Comparison of ENCODE assay signal across 16 cellular contexts in genomic region chr2:11370377-11371098, GRCh38. TPM values are rescaled to one million over a fixed set of nuclear protein-coding genes. Genes with fewer than 3 reads are reported as not detected.
DNase-seq lines count a peak whose midpoint lies in the region; ATAC-seq and TF ChIP-seq lines count a peak whose summit lies in the region.
"Had no signal": no experiment of that assay in that cellular context is flagged by ENCODE, and none has a peak within 500 bp of the region (broad histone marks: within the 10 kb centered on the region; RNA-seq: fewer than 3 reads in every experiment).

No MANE protein-coding gene starts in this region.

- no peaks in the 10 kb centered on the region for H3K36me3 ChIP-seq in GM23248 (ENCODE audit: low read depth)
- H3K36me3 ChIP-seq in colonic mucosa: no peaks in the 10 kb centered on the region

- H3K27me3 Mint-ChIP-seq in nephron progenitor cell (ENCODE audit: low read depth, poor library complexity): peaks cover 3% of the 10 kb centered on the region
- H3K27me3 Mint-ChIP-seq in stimulated activated naive B cell treated with anti-CD40 and anti-IgM and Interleukin-4, amounts not matched to agents 10 μg/mL and 1 μg/mL and 100 μg/mL, for 72 hours: no peaks in the 10 kb centered on the region
- H3K27me3 Mint-ChIP-seq: activated CD4-positive, alpha-beta memory T cell treated with anti-CD3 and anti-CD28 coated beads for 36 hours had no signal

- H3K4me3 ChIP-seq in GM23248 (no peak overlapping the region), colonic mucosa (no peak overlapping the region)

- peaks cover 14% of the 10 kb centered on the region for H3F3A ChIP-seq in GM23248 (ENCODE audit: insufficient read depth)

- 77 to 79% methylated on average over 10 of the region's 10 CpGs for WGBS in GM23248 (ENCODE audit: low coverage in 1 of 2, low lambda C conversion rate in 2 of 2, missing lambda C conversion rate in 2 of 2), 2 experiments

- no peak for ATAC-seq in stimulated activated naive B cell treated with anti-CD40 and anti-IgM and Interleukin-4, amounts not matched to agents 10 μg/mL and 1 μg/mL and 100 μg/mL, for 72 hours (replicated peaks)
- no peak for ATAC-seq in GM19452 (IDR thresholded peaks at IDR 0.05; ENCODE audit: unreplicated experiment)
- ATAC-seq: HCT116 had no signal

- H3K4me3 Mint-ChIP-seq in nephron progenitor cell: no peak overlapping the region
- H3K4me3 Mint-ChIP-seq in stimulated activated naive B cell treated with anti-CD40 and anti-IgM and Interleukin-4, amounts not matched to agents 10 μg/mL and 1 μg/mL and 100 μg/mL, for 72 hours: no peak overlapping the region
- H3K4me3 Mint-ChIP-seq: activated CD4-positive, alpha-beta memory T cell treated with anti-CD3 and anti-CD28 coated beads for 36 hours; T-helper 1 cell treated with Interleukin-12 subunit alpha and Interleukin-12 subunit beta and Interleukin-4 antibody, amounts not matched to agents 30 μg/mL and 1 μg/mL, for 36 hours had no signal

- no peaks in the 10 kb centered on the region for H3K36me3 Mint-ChIP-seq in nephron progenitor cell (ENCODE audit: low read depth)
- H3K36me3 Mint-ChIP-seq in stimulated activated naive B cell treated with anti-CD40 and anti-IgM and Interleukin-4, amounts not matched to agents 10 μg/mL and 1 μg/mL and 100 μg/mL, for 72 hours: no peaks in the 10 kb centered on the region
- H3K36me3 Mint-ChIP-seq: activated CD4-positive, alpha-beta memory T cell treated with anti-CD3 and anti-CD28 coated beads for 36 hours had no signal

- H3K27me3 ChIP-seq in GM23248 (replicated peaks; ENCODE audit: insufficient read depth): no peaks in the 10 kb centered on the region
- H3K27me3 ChIP-seq in colonic mucosa: no peaks in the 10 kb centered on the region

- H4K20me1 ChIP-seq in GM23248 (ENCODE audit: insufficient read depth): no peaks in the 10 kb centered on the region

- H3K4me1 ChIP-seq in GM23248 (ENCODE audit: insufficient read depth) (peaks cover 9% of the 10 kb centered on the region), colonic mucosa (peaks cover 8% of the 10 kb centered on the region)

- TF ChIP-seq CTCF in colonic mucosa (IDR thresholded peaks at IDR 0.05) (no peak), nephron progenitor cell (IDR thresholded peaks at IDR 0.05) (no peak)

- in situ Hi-C loops in GM23248 (cut with MboI): no loop called here

- intact Hi-C loops in colonic mucosa (cut with DNase I): no loop called here

- DNase-seq in GM23248 (peak; percentile 46), NCI-H69 (lab: John Stamatoyannopoulos, UW) (peak; percentile 16), colonic mucosa (peak; percentile 95), nephron progenitor cell (no peak), inferior parietal cortex (ENCODE audit: extremely low spot score) (no peak)
- DNase-seq in stimulated activated naive B cell treated with anti-CD40 and anti-IgM and Interleukin-4, amounts not matched to agents 10 μg/mL and 1 μg/mL and 100 μg/mL, for 72 hours: no peak
- no peak for DNase-seq in activated CD4-positive, CD25-positive, alpha-beta regulatory T cell treated with anti-CD3 and anti-CD28 coated beads, Interleukin-2, amount 50 U/mL, for 72 hours
- DNase-seq: activated CD4-positive, alpha-beta memory T cell treated with anti-CD3 and anti-CD28 coated beads for 36 hours; activated naive CD4-positive, alpha-beta T cell treated with Interleukin-2 at 50 U/mL for 16 hours; cortex of kidney; NCI-H524 treated with DMSO at 0.1 percent for 48 hours; stimulated activated CD4-positive, alpha-beta T cell treated with anti-CD3 and anti-CD28 coated beads, Interleukin-4, amount 100 ng/mL, for 24 hours had no signal

- H2AFZ ChIP-seq in GM23248: no peak overlapping the region

- no peaks in the 10 kb centered on the region for H3K9me3 ChIP-seq in GM23248 (ENCODE audit: low read depth)
- no peaks in the 10 kb centered on the region for H3K9me3 ChIP-seq in colonic mucosa

- H3K4me2 ChIP-seq in GM23248 (ENCODE audit: unreplicated experiment): no peak overlapping the region
- H3K4me2 ChIP-seq: KMS-11 had no signal

- peak overlapping the region; percentile 54 for H3K27ac Mint-ChIP-seq in nephron progenitor cell
- no peak overlapping the region for H3K27ac Mint-ChIP-seq in stimulated activated naive B cell treated with anti-CD40 and anti-IgM and Interleukin-4, amounts not matched to agents 10 μg/mL and 1 μg/mL and 100 μg/mL, for 72 hours
- H3K27ac Mint-ChIP-seq: activated CD4-positive, alpha-beta memory T cell treated with anti-CD3 and anti-CD28 coated beads for 36 hours; T-helper 1 cell treated with Interleukin-12 subunit alpha and Interleukin-12 subunit beta and Interleukin-4 antibody, amounts not matched to agents 30 μg/mL and 1 μg/mL, for 36 hours had no signal

- no peaks in the 10 kb centered on the region for H3K79me2 ChIP-seq in GM23248 (ENCODE audit: insufficient read depth)

- H3K9me3 Mint-ChIP-seq in nephron progenitor cell: no peaks in the 10 kb centered on the region
- no peaks in the 10 kb centered on the region for H3K9me3 Mint-ChIP-seq in stimulated activated naive B cell treated with anti-CD40 and anti-IgM and Interleukin-4, amounts not matched to agents 10 μg/mL and 1 μg/mL and 100 μg/mL, for 72 hours
- H3K9me3 Mint-ChIP-seq: activated CD4-positive, alpha-beta memory T cell treated with anti-CD3 and anti-CD28 coated beads for 36 hours; T-helper 1 cell treated with Interleukin-12 subunit alpha and Interleukin-12 subunit beta and Interleukin-4 antibody, amounts not matched to agents 30 μg/mL and 1 μg/mL, for 36 hours had no signal

- peaks cover 66% of the 10 kb centered on the region for H3K4me1 Mint-ChIP-seq in nephron progenitor cell
- H3K4me1 Mint-ChIP-seq in stimulated activated naive B cell treated with anti-CD40 and anti-IgM and Interleukin-4, amounts not matched to agents 10 μg/mL and 1 μg/mL and 100 μg/mL, for 72 hours: peaks cover 15 to 25% of the 10 kb centered on the region in 2 donors

- H3K9ac ChIP-seq in GM23248: no peak overlapping the region
- H3K9ac ChIP-seq in colonic mucosa (ENCODE audit: low read depth in 2 of 2, low read length in 2 of 2): peak overlapping the region in 1 of 2 donors; percentile 35
- H3K9ac ChIP-seq: KMS-11 had no signal

- H3K27ac ChIP-seq in GM23248 (no peak overlapping the region), colonic mucosa (peak overlapping the region; percentile 6)
- H3K27ac ChIP-seq: KMS-11 had no signal

- H3K9me2 ChIP-seq in GM23248 (ENCODE audit: insufficient read depth): no peaks in the 10 kb centered on the region

RNA-seq across cellular contexts. Expression of gene ROCK2, which starts 26.1 kb away (rescaled TPM):
- total RNA-seq in GM23248 (2014; rRNA removed; shearing (Covaris generic)): 38.3 and 40.0 TPM in 2 replicates
- 12.3 and 19.9 TPM in 2 replicates for polyA plus RNA-seq in GM23248 (2016; fragmentation: Nextera tagmentation; extraction: Ambion mirVana)
- 10 to 100 TPM; 62.7 to 80.9 TPM for total RNA-seq in colonic mucosa

Comparison
In these comparisons a context has a peak if more than half of its experiments do, and no peak if none do; other contexts are left out.
1. DNase-seq: peak in GM23248 (single experiment), NCI-H69 (single experiment) and colonic mucosa (single experiment); none in nephron progenitor cell (single experiment), stimulated activated naive B cell treated with anti-CD40 and anti-IgM and Interleukin-4, amounts not matched to agents 10 μg/mL and 1 μg/mL and 100 μg/mL, for 72 hours (single experiment), activated CD4-positive, CD25-positive, alpha-beta regulatory T cell treated with anti-CD3 and anti-CD28 coated beads, Interleukin-2, amount 50 U/mL, for 72 hours (single experiment) and inferior parietal cortex (single experiment).